9 cellular contexts compared by ENCODE assay signal in genomic region chr2:96485350-96485749, GRCh38. TPM values are rescaled to one million over a fixed set of nuclear protein-coding genes. Genes with fewer than 3 reads are reported as not detected.
DNase-seq lines count a peak whose midpoint lies in the region; ATAC-seq, FAIRE-seq and TF ChIP-seq lines count a peak whose summit lies in the region.
"Had no signal": no experiment of that assay in that cellular context is flagged by ENCODE, and none has a peak within 500 bp of the region (broad histone marks: within the 10 kb centered on the region; RNA-seq: fewer than 3 reads in every experiment).

No MANE protein-coding gene starts in this region.

- in situ Hi-C loops in GM12878 (cut with MboI), result no loop called here

- CTCF ChIA-PET in activated naive CD4-positive, alpha-beta T cell treated with anti-CD3 and anti-CD28 coated beads for 36 hours (lab: Charles Lee), result interaction anchor here (0.9 to 2.1 kb wide), 4 partner anchors 15 to 78 kb away, joined by 3 to 9 read pairs (median 5); no protein-coding TSS in a partner anchor
- CTCF ChIA-PET in GM12878 (lab: Yijun Ruan, JAX), result interaction anchor here (0.7 to 2.6 kb wide), 3 partner anchors 21 to 78 kb away, joined by 3 to 8 read pairs (median 5); no protein-coding TSS in a partner anchor

- H3K4me2 ChIP-seq in GM12878 (ENCODE audit: control insufficient read depth, insufficient read depth) (peak overlapping the region; percentile 82), mesenchymal stem cell (ENCODE audit: low read length, poor library complexity, severe bottlenecking) (peak overlapping the region; percentile 27)

- WGBS in GM12878 (ENCODE audit: insufficient coverage, insufficient replicate concordance, low lambda C conversion rate, missing lambda C conversion rate), result 88% methylated on average over 7 of the region's 9 CpGs
- WGBS in mesenchymal stem cell, result 65% methylated on average over 6 of the region's 9 CpGs
- 83 to 92% methylated on average over 9 of the region's 9 CpGs for WGBS in tibial nerve, 2 donors

- no peak overlapping the region for H3K4ac ChIP-seq in mesenchymal stem cell (ENCODE audit: low read depth in 1 of 2, low read length in 2 of 2)

- no peaks in the 10 kb centered on the region for H3K79me1 ChIP-seq in mesenchymal stem cell (replicated peaks; ENCODE audit: low read length, poor library complexity, severe bottlenecking)

- no peak for FAIRE-seq in GM12878 (lab: Jason Lieb, UNC)

- H3K27me3 ChIP-seq in GM12878 (replicated peaks in 1 of 2; ENCODE audit: control insufficient read depth in 2 of 2, insufficient read depth in 2 of 2, low read length in 1 of 2) (no peaks in the 10 kb centered on the region), mesenchymal stem cell (ENCODE audit: control insufficient read depth in 1 of 2, insufficient read depth in 1 of 2, low read length in 2 of 2) (no peaks in the 10 kb centered on the region), tibial nerve (no peaks in the 10 kb centered on the region)

- H3K9ac ChIP-seq in GM12878 (ENCODE audit: control insufficient read depth, insufficient read depth, low read length), result peak overlapping the region; percentile 86
- peak overlapping the region; percentile 89 for H3K9ac ChIP-seq in mesenchymal stem cell (ENCODE audit: low read length)

- RAD21 ChIA-PET in GM12878 (lab: Charles Lee; ENCODE audit: unreplicated experiment), result interaction anchor here (0.8 kb wide), 1 partner anchor 21 kb away, joined by 3 read pairs; no protein-coding TSS in a partner anchor

- POLR2A ChIA-PET in GM12878 (lab: Charles Lee), result interaction anchor here (1.4 kb wide), 1 partner anchor 17 kb away, joined by 3 read pairs; no protein-coding TSS in a partner anchor

- no peaks in the 10 kb centered on the region for H3K27me3 Mint-ChIP-seq in activated naive CD4-positive, alpha-beta T cell treated with anti-CD3 and anti-CD28 coated beads for 36 hours (ENCODE audit: low read depth)

- peak overlapping the region; percentile 20 for H2BK5ac ChIP-seq in mesenchymal stem cell (ENCODE audit: low read depth, low read length, poor library complexity, severe bottlenecking)

- no peaks in the 10 kb centered on the region for H4K20me1 ChIP-seq in GM12878 (ENCODE audit: control insufficient read depth, insufficient read depth)

- H2BK120ac ChIP-seq in mesenchymal stem cell (ENCODE audit: low read depth, low read length), result no peak overlapping the region

- peaks cover 15% of the 10 kb centered on the region for H3K36me3 Mint-ChIP-seq in activated naive CD4-positive, alpha-beta T cell treated with anti-CD3 and anti-CD28 coated beads for 36 hours (ENCODE audit: low read depth)

- DNase-seq in activated naive CD4-positive, alpha-beta T cell treated with anti-CD3 and anti-CD28 coated beads for 36 hours, result peak; percentile 32
- DNase-seq in activated naive CD4-positive, alpha-beta T cell (lab: John Stamatoyannopoulos, UW), result no peak
- DNase-seq in GM12878 (ENCODE audit: low read depth, low spot score) (no peak), mesenchymal stem cell (no peak), tibial nerve (ENCODE audit: low spot score in 2 of 2) (no peak), NCI-H2171 treated with DMSO at 0.1 percent for 48 hours (lab: John Stamatoyannopoulos, UW) (no peak), SKM-1 treated with dmso at 0.1 percent for 144 hours (lab: John Stamatoyannopoulos, UW; ENCODE audit: unreplicated experiment) (no peak)
- DNase-seq: NCI-H1417 treated with DMSO at 0.1 percent for 48 hours had no signal

- peaks cover 48% of the 10 kb centered on the region for H3K4me1 Mint-ChIP-seq in activated naive CD4-positive, alpha-beta T cell treated with anti-CD3 and anti-CD28 coated beads for 36 hours (ENCODE audit: low read depth)

- H3K4me3 ChIP-seq in GM12878 (0 out of 2 replicates have a peak overlapping the region, but pooled peaks have one; percentile 10), mesenchymal stem cell (ENCODE audit: insufficient read depth in 1 of 2, low read depth in 1 of 2, low read length in 2 of 2) (no peak overlapping the region), tibial nerve (peak overlapping the region in 3 of 4 donors; percentile 45 to 51 (median 45))

- H3K36me3 ChIP-seq in GM12878 (ENCODE audit: control insufficient read depth in 2 of 2, insufficient read depth in 2 of 2, low read length in 1 of 2) (no peaks in the 10 kb centered on the region), mesenchymal stem cell (ENCODE audit: control insufficient read depth in 1 of 2, insufficient read depth in 2 of 2, low read depth in 1 of 2, low read length in 2 of 2) (no peaks in the 10 kb centered on the region), tibial nerve (no peaks in the 10 kb centered on the region)

- H3K79me2 ChIP-seq in GM12878 (ENCODE audit: control insufficient read depth, insufficient read depth, low read length), result peaks cover 7% of the 10 kb centered on the region

- H3K23ac ChIP-seq in mesenchymal stem cell (ENCODE audit: low read length in 2 of 2), result no peak overlapping the region

- no peak overlapping the region for H2AK5ac ChIP-seq in mesenchymal stem cell (ENCODE audit: low read length, severe bottlenecking)

- no peak overlapping the region for H4K8ac ChIP-seq in mesenchymal stem cell (ENCODE audit: low read length)

- H3K14ac ChIP-seq in mesenchymal stem cell (ENCODE audit: low read length in 2 of 2), result peak overlapping the region in 1 of 2 experiments; percentile 59

- H2BK15ac ChIP-seq in mesenchymal stem cell (ENCODE audit: low read depth, poor library complexity, severe bottlenecking), result no peak overlapping the region

- TF ChIP-seq RAD21 in GM12878 (IDR thresholded peaks at IDR 0.05; ENCODE audit: insufficient read depth, low read depth, low read length), result no peak

- H2AFZ ChIP-seq in GM12878 (ENCODE audit: control insufficient read depth, low read depth, low read length) (peak overlapping the region; percentile 49), mesenchymal stem cell (ENCODE audit: low read depth, low read length) (no peak overlapping the region)

- no peak overlapping the region for H3K18ac ChIP-seq in mesenchymal stem cell (ENCODE audit: low read depth in 1 of 2, low read length in 2 of 2)

- peak; percentile 3; the same call in 2 of the 3 replicates for ATAC-seq in GM12878
- no peak for ATAC-seq in GM19452 (IDR thresholded peaks at IDR 0.05; ENCODE audit: unreplicated experiment)

- peak overlapping the region; percentile 99 for H3K27ac Mint-ChIP-seq in activated naive CD4-positive, alpha-beta T cell treated with anti-CD3 and anti-CD28 coated beads for 36 hours

- peak overlapping the region; percentile 95 for H3K27ac ChIP-seq in GM12878 (ENCODE audit: control insufficient read depth, insufficient read depth)
- peak overlapping the region; percentile 69 for H3K27ac ChIP-seq in mesenchymal stem cell (ENCODE audit: low read length, poor library complexity, severe bottlenecking)
- peak overlapping the region in 3 of 4 donors; percentile 52 to 87 (median 85) for H3K27ac ChIP-seq in tibial nerve

- H3K4me1 ChIP-seq in GM12878 (ENCODE audit: control insufficient read depth, insufficient read depth, low read length), result peaks cover 23% of the 10 kb centered on the region
- H3K4me1 ChIP-seq in mesenchymal stem cell (ENCODE audit: control insufficient read depth, insufficient read depth, low read depth, low read length), result peaks cover 13% of the 10 kb centered on the region
- H3K4me1 ChIP-seq in tibial nerve, result peaks cover 0 to 14% (median 3%) of the 10 kb centered on the region in 4 donors

- H2BK12ac ChIP-seq in mesenchymal stem cell (ENCODE audit: low read length in 2 of 2), result no peak overlapping the region

- BruUV-seq in GM12878 (replicated peaks; lab: Mats Ljungman, UMichigan), result TSS peak; percentile 86

- intact Hi-C loops in activated naive CD4-positive, alpha-beta T cell treated with anti-CD3 and anti-CD28 coated beads for 36 hours (cut with micrococcal nuclease), result loop anchor here (5.0 kb wide), 3 partner anchors 148 to 218 kb away; partner anchors contain the start of genes CIAO1, NCAPH, SNRNP200 and TMEM127
- intact Hi-C loops in GM12878 (cut with micrococcal nuclease; ENCODE audit: unreplicated experiment), result loop anchor here (5.0 kb wide), 1 partner anchor 148 kb away; the partner anchor contains the start of gene NCAPH

- H3K9me3 ChIP-seq in GM12878 (replicated peaks; ENCODE audit: control insufficient read depth, insufficient read depth, low read length), result no peaks in the 10 kb centered on the region; the same call in 1 of the 3 replicates
- peaks cover 2% of the 10 kb centered on the region for H3K9me3 ChIP-seq in mesenchymal stem cell (ENCODE audit: control insufficient read depth, low read length)
- H3K9me3 ChIP-seq in tibial nerve, result peaks cover 0 to 2% (median 0%) of the 10 kb centered on the region in 4 donors

- H3K9me3 Mint-ChIP-seq in activated naive CD4-positive, alpha-beta T cell treated with anti-CD3 and anti-CD28 coated beads for 36 hours, result peaks cover under 1% of the 10 kb centered on the region

- TF ChIP-seq CTCF in GM12878 (IDR thresholded peaks at IDR 0.05 in 2 of 3, conservative IDR thresholded peaks at IDR 0.05 in 1 of 3; ENCODE audit: control insufficient read depth in 2 of 3, extremely low read depth in 1 of 3, insufficient read depth in 1 of 3, low read depth in 3 of 3, low read length in 3 of 3) (no peak), tibial nerve (IDR thresholded peaks at IDR 0.05) (no peak)

- no peak for TF ChIP-seq POLR2A in GM12878 (IDR thresholded peaks at IDR 0.05; ENCODE audit: low read depth, low read length)
- TF ChIP-seq POLR2A in tibial nerve (IDR thresholded peaks at IDR 0.05), result no peak

- SMC1A ChIA-PET in GM12878 (lab: Charles Lee; ENCODE audit: uncharacterized antibody, unreplicated experiment), result interaction anchor here (1.5 kb wide), 1 partner anchor 20 kb away, joined by 4 read pairs; the partner anchor contains the start of gene NEURL3

- no peak overlapping the region for H4K91ac ChIP-seq in mesenchymal stem cell (ENCODE audit: low read length)

- H3K4me3 Mint-ChIP-seq in activated naive CD4-positive, alpha-beta T cell treated with anti-CD3 and anti-CD28 coated beads for 36 hours, result peak overlapping the region; percentile 97

- no peak for TF ChIP-seq EP300 in GM12878 (IDR thresholded peaks at IDR 0.05; ENCODE audit: borderline replicate concordance in 1 of 2, control insufficient read depth in 1 of 2, low read depth in 2 of 2, low read length in 2 of 2)
- no peak for TF ChIP-seq EP300 in tibial nerve (IDR thresholded peaks at IDR 0.05)

RNA-seq across cellular contexts. Expression of gene NEURL3, which starts 19.8 kb away (rescaled TPM):
- under 1 TPM; 0.48 to 0.57 TPM for total RNA-seq in activated naive CD4-positive, alpha-beta T cell treated with anti-CD3 and anti-CD28 coated beads for 36 hours
- total RNA-seq in GM12878 (2013; cell fraction: nucleolus; rRNA removed), result 2.2 and 2.9 TPM in 2 replicates
- total RNA-seq in GM12878 (2014; rRNA removed) (0.85 and 0.98 TPM in 2 replicates), GM12878 (2014; rRNA removed; fragmentation: Illumina TruSeq; extraction: Trizol) (0.09 and 0.31 TPM in 2 replicates), GM12878 (2021) (0.44 and 0.72 TPM in 2 replicates), tibial nerve (1 to 10 TPM in 1 of 4 donors, not detected in 3; 1.5 TPM)
- polyA plus RNA-seq in GM12878 (2011; ENCODE audit: low read depth), result 0.16 TPM
- polyA plus RNA-seq in GM12878 (2011; rRNA removed) (4.4 and 6.3 TPM in 2 replicates), GM12878 (2014; fragmentation: Illumina TruSeq; extraction: Trizol) (0.10 TPM in 1 of 2 replicates, not detected in the other), GM12878 (2014; fragmentation: Nextera tagmentation; extraction: Ambion mirVana) (under 1 TPM; 0.03 to 0.07 TPM), GM12878 (2014; rRNA removed) (0.39 and 0.51 TPM in 2 replicates), GM12878 (2016; fragmentation: Nextera tagmentation; extraction: Ambion mirVana) (under 1 TPM; 0.55 to 0.79 TPM)
- 6.6 and 7.9 TPM in 2 replicates for polyA plus RNA-seq in GM12878 (2011; cell fraction: cytosol; rRNA removed)
- 7.3 and 12.0 TPM in 2 replicates for polyA plus RNA-seq in GM12878 (2011; cell fraction: nucleus; rRNA removed)
- 0.42 and 0.72 TPM in 2 replicates for polyA plus RNA-seq in GM12878 (2012)
- polyA minus RNA-seq in GM12878 (2011; rRNA and poly(A)+ RNA removed), result 1.9 and 2.2 TPM in 2 replicates
- 0.52 and 1.2 TPM in 2 replicates for polyA minus RNA-seq in GM12878 (2011; cell fraction: cytosol; rRNA and poly(A)+ RNA removed)
- polyA minus RNA-seq in GM12878 (2011; cell fraction: nucleus; rRNA and poly(A)+ RNA removed), result 0.96 and 1.3 TPM in 2 replicates
- polyA plus RNA-seq in mesenchymal stem cell (2013, experiment 1 of 2), result not detected
- polyA plus RNA-seq in mesenchymal stem cell (2013, experiment 2 of 2), result not detected

RNA-seq across cellular contexts. Expression of gene ARID5A, which starts 51.2 kb away (rescaled TPM):
- total RNA-seq in activated naive CD4-positive, alpha-beta T cell treated with anti-CD3 and anti-CD28 coated beads for 36 hours, result 100 to 1,000 TPM; 349 to 351 TPM
- 85.2 and 91.3 TPM in 2 replicates for total RNA-seq in GM12878 (2013; cell fraction: nucleolus; rRNA removed)
- 46.2 and 46.8 TPM in 2 replicates for total RNA-seq in GM12878 (2014; rRNA removed)
- total RNA-seq in GM12878 (2014; rRNA removed; fragmentation: Illumina TruSeq; extraction: Trizol), result 22.2 and 25.3 TPM in 2 replicates
- 82.7 and 87.9 TPM in 2 replicates for total RNA-seq in GM12878 (2021)
- 16.0 TPM for polyA plus RNA-seq in GM12878 (2011; ENCODE audit: low read depth)
- 13.3 and 28.5 TPM in 2 replicates for polyA plus RNA-seq in GM12878 (2011; rRNA removed)
- 39.3 and 54.4 TPM in 2 replicates for polyA plus RNA-seq in GM12878 (2011; cell fraction: cytosol; rRNA removed)
- 160 and 161 TPM in 2 replicates for polyA plus RNA-seq in GM12878 (2011; cell fraction: nucleus; rRNA removed)
- 47.3 and 50.2 TPM in 2 replicates for polyA plus RNA-seq in GM12878 (2012)
- 3.1 and 18.1 TPM in 2 replicates for polyA plus RNA-seq in GM12878 (2014; fragmentation: Illumina TruSeq; extraction: Trizol)
- polyA plus RNA-seq in GM12878 (2014; fragmentation: Nextera tagmentation; extraction: Ambion mirVana), result 1 to 10 TPM in 1 of 2 experiments, under 1 TPM in 1; 0.76 to 3.8 TPM
- polyA plus RNA-seq in GM12878 (2014; rRNA removed), result 79.3 and 83.3 TPM in 2 replicates
- 10 to 100 TPM; 76.2 to 87.1 TPM for polyA plus RNA-seq in GM12878 (2016; fragmentation: Nextera tagmentation; extraction: Ambion mirVana)
- polyA minus RNA-seq in GM12878 (2011; rRNA and poly(A)+ RNA removed), result 12.7 and 34.9 TPM in 2 replicates
- polyA minus RNA-seq in GM12878 (2011; cell fraction: cytosol; rRNA and poly(A)+ RNA removed), result 26.1 and 28.5 TPM in 2 replicates
- polyA minus RNA-seq in GM12878 (2011; cell fraction: nucleus; rRNA and poly(A)+ RNA removed), result 22.6 and 34.3 TPM in 2 replicates
- 4.0 TPM for polyA plus RNA-seq in mesenchymal stem cell (2013, experiment 1 of 2)
- 3.9 TPM for polyA plus RNA-seq in mesenchymal stem cell (2013, experiment 2 of 2)
- 10 to 100 TPM; 23.8 to 56.4 (median 40.3) TPM for total RNA-seq in tibial nerve

Comparison
In these comparisons a context has a peak if more than half of its experiments do, and no peak if none do; other contexts are left out.
1. H3K4me3 ChIP-seq: peak in GM12878 (single experiment) and tibial nerve (3 of 4); none in mesenchymal stem cell (0 of 2).
2. Peak in every context shown above with its lines, with median percentiles within 50 percentile points of each other: H3K27ac ChIP-seq.